15 cellular contexts compared by ENCODE assay signal in genomic region chr5:113038136-113038535, GRCh38.
DNase-seq lines count a peak whose midpoint lies in the region; ATAC-seq and TF ChIP-seq lines count a peak whose summit lies in the region.
"Had no signal": no experiment of that assay in that cellular context is flagged by ENCODE, and none has a peak within 500 bp of the region (broad histone marks: within the 10 kb centered on the region; RNA-seq: fewer than 3 reads in every experiment).

No MANE protein-coding gene starts in this region.

- TF ChIP-seq POLR2A in esophagus squamous epithelium (IDR thresholded peaks at IDR 0.05) = no peak

- peaks cover 9% of the 10 kb centered on the region; the same call in 1 of the 2 replicates for H3K36me3 ChIP-seq in RWPE2 (ENCODE audit: low read depth)
- H3K36me3 ChIP-seq in parathyroid adenoma (ENCODE audit: control insufficient read depth, insufficient read depth, low read length) = no peaks in the 10 kb centered on the region
- H3K36me3 ChIP-seq in esophagus squamous epithelium = peaks cover 0 to 91% (median 0%) of the 10 kb centered on the region in 3 donors
- H3K36me3 ChIP-seq: BLaER1 treated with 17β-estradiol and CSF1 and Interleukin-3, amounts not matched to agents 10 nM and 100 nM had no signal

- DNase-seq in Calu3 (no peak), RWPE2 (ENCODE audit: low spot score) (no peak), glutamatergic neuron (no peak), esophagus squamous epithelium (lab: John Stamatoyannopoulos, UW) (no peak), coronary artery (ENCODE audit: low spot score) (no peak), COR-L47 (lab: John Stamatoyannopoulos, UW) (no peak)
- DNase-seq: ACHN; CD4-positive, CD25-positive, alpha-beta regulatory T cell; DMS53; GF-D8; GOT3; H9 had no signal

- TF ChIP-seq CTCF in Calu3 (IDR thresholded peaks at IDR 0.05; ENCODE audit: unreplicated experiment) = no peak
- no peak for TF ChIP-seq CTCF in RWPE2 (IDR thresholded peaks at IDR 0.05; ENCODE audit: poor library complexity, severe bottlenecking)
- TF ChIP-seq CTCF in glutamatergic neuron (IDR thresholded peaks at IDR 0.05; ENCODE audit: partially characterized antibody, unreplicated experiment) = no peak
- no peak for TF ChIP-seq CTCF in parathyroid adenoma (IDR thresholded peaks at IDR 0.05)
- no peak for TF ChIP-seq CTCF in esophagus squamous epithelium (IDR thresholded peaks at IDR 0.05)
- no peak for TF ChIP-seq CTCF in coronary artery (IDR thresholded peaks at IDR 0.05)

- no peaks in the 10 kb centered on the region for H3K27me3 ChIP-seq in RWPE2 (ENCODE audit: insufficient read depth, poor library complexity, severe bottlenecking)
- no peaks in the 10 kb centered on the region for H3K27me3 ChIP-seq in parathyroid adenoma (ENCODE audit: control insufficient read depth, insufficient read depth, low read length)
- no peaks in the 10 kb centered on the region for H3K27me3 ChIP-seq in esophagus squamous epithelium
- H3K27me3 ChIP-seq: BLaER1 treated with 17β-estradiol and CSF1 and Interleukin-3, amounts not matched to agents 10 nM and 100 nM had no signal

- no peak for ATAC-seq in RWPE2 (ENCODE audit: low read depth)
- ATAC-seq in stimulated activated memory B cell treated with anti-CD40 and anti-IgM and Interleukin-4, amounts not matched to agents 10 μg/mL and 1 μg/mL and 100 μg/mL, for 72 hours = no peak

- H3K9me3 Mint-ChIP-seq in Calu3 (ENCODE audit: low read depth, unreplicated experiment) = no peaks in the 10 kb centered on the region
- H3K9me3 Mint-ChIP-seq in glutamatergic neuron (ENCODE audit: unreplicated experiment) = peaks cover 17% of the 10 kb centered on the region
- H3K9me3 Mint-ChIP-seq in stimulated activated memory B cell treated with anti-CD40 and anti-IgM and Interleukin-4, amounts not matched to agents 10 μg/mL and 1 μg/mL and 100 μg/mL, for 72 hours = no peaks in the 10 kb centered on the region
- H3K9me3 Mint-ChIP-seq: CD4-positive, CD25-positive, alpha-beta regulatory T cell; H9 had no signal

- peaks cover 6% of the 10 kb centered on the region for H3K4me1 ChIP-seq in RWPE2 (ENCODE audit: insufficient read depth, poor library complexity, severe bottlenecking)
- H3K4me1 ChIP-seq in parathyroid adenoma = peaks cover 70% of the 10 kb centered on the region
- H3K4me1 ChIP-seq in esophagus squamous epithelium = peaks cover 0 to under 1% (median 0%) of the 10 kb centered on the region in 3 donors

- BruUV-seq in Calu3 (replicated peaks; lab: Mats Ljungman, UMichigan) = no TSS peak

- H3K4me2 ChIP-seq in parathyroid adenoma (ENCODE audit: low read length) = no peak overlapping the region
- H3K4me2 ChIP-seq: BLaER1 treated with 17β-estradiol and CSF1 and Interleukin-3, amounts not matched to agents 10 nM and 100 nM had no signal

- no peak overlapping the region for H3K9ac ChIP-seq in parathyroid adenoma
- H3K9ac ChIP-seq: BLaER1 treated with 17β-estradiol and CSF1 and Interleukin-3, amounts not matched to agents 10 nM and 100 nM had no signal

- H3K4me1 Mint-ChIP-seq in Calu3 (ENCODE audit: low read depth, unreplicated experiment) = no peaks in the 10 kb centered on the region
- H3K4me1 Mint-ChIP-seq in glutamatergic neuron (ENCODE audit: low read depth, unreplicated experiment) = peaks cover 42% of the 10 kb centered on the region
- H3K4me1 Mint-ChIP-seq in stimulated activated memory B cell treated with anti-CD40 and anti-IgM and Interleukin-4, amounts not matched to agents 10 μg/mL and 1 μg/mL and 100 μg/mL, for 72 hours = no peaks in the 10 kb centered on the region

- H3K4me3 Mint-ChIP-seq in Calu3 (ENCODE audit: low read depth, unreplicated experiment) = no peak overlapping the region
- H3K4me3 Mint-ChIP-seq in glutamatergic neuron (ENCODE audit: unreplicated experiment) = peak overlapping the region; percentile 41
- H3K4me3 Mint-ChIP-seq in stimulated activated memory B cell treated with anti-CD40 and anti-IgM and Interleukin-4, amounts not matched to agents 10 μg/mL and 1 μg/mL and 100 μg/mL, for 72 hours = no peak overlapping the region
- H3K4me3 Mint-ChIP-seq: CD4-positive, CD25-positive, alpha-beta regulatory T cell; H9 had no signal

- H3K79me2 ChIP-seq in parathyroid adenoma = peaks cover 8% of the 10 kb centered on the region

- H3K36me3 Mint-ChIP-seq in Calu3 (ENCODE audit: insufficient read depth, unreplicated experiment) (no peaks in the 10 kb centered on the region), glutamatergic neuron (ENCODE audit: unreplicated experiment) (peaks cover 16% of the 10 kb centered on the region)
- no peaks in the 10 kb centered on the region for H3K36me3 Mint-ChIP-seq in stimulated activated memory B cell treated with anti-CD40 and anti-IgM and Interleukin-4, amounts not matched to agents 10 μg/mL and 1 μg/mL and 100 μg/mL, for 72 hours

- CTCF ChIA-PET in Calu3 (lab: Charles Lee) = interaction anchor here (1.2 kb wide), 1 partner anchor 9 kb away, joined by 4 read pairs; no protein-coding TSS in a partner anchor

- 94 to 100% methylated on average over 1 of the region's 1 CpG for WGBS in esophagus squamous epithelium, 2 donors

- H3K27ac Mint-ChIP-seq in Calu3 (ENCODE audit: unreplicated experiment) (peak overlapping the region; percentile 8), glutamatergic neuron (ENCODE audit: unreplicated experiment) (peak overlapping the region; percentile 77)
- no peak overlapping the region for H3K27ac Mint-ChIP-seq in stimulated activated memory B cell treated with anti-CD40 and anti-IgM and Interleukin-4, amounts not matched to agents 10 μg/mL and 1 μg/mL and 100 μg/mL, for 72 hours
- H3K27ac Mint-ChIP-seq: H9 had no signal

- no peak overlapping the region for H3K4me3 ChIP-seq in RWPE2 (ENCODE audit: severe bottlenecking)
- H3K4me3 ChIP-seq in parathyroid adenoma (ENCODE audit: low read depth, low read length) = no peak overlapping the region
- no peak overlapping the region for H3K4me3 ChIP-seq in esophagus squamous epithelium
- H3K4me3 ChIP-seq in coronary artery = no peak overlapping the region
- H3K4me3 ChIP-seq: BLaER1 treated with 17β-estradiol and CSF1 and Interleukin-3, amounts not matched to agents 10 nM and 100 nM had no signal

- no peak overlapping the region for H2AFZ ChIP-seq in parathyroid adenoma

- H3K9me3 ChIP-seq in RWPE2 (ENCODE audit: severe bottlenecking) = no peaks in the 10 kb centered on the region
- no peaks in the 10 kb centered on the region for H3K9me3 ChIP-seq in parathyroid adenoma (ENCODE audit: control insufficient read depth, low read length)
- H3K9me3 ChIP-seq in esophagus squamous epithelium = no peaks in the 10 kb centered on the region
- H3K9me3 ChIP-seq: BLaER1 treated with 17β-estradiol and CSF1 and Interleukin-3, amounts not matched to agents 10 nM and 100 nM had no signal

- H3K27me3 Mint-ChIP-seq in Calu3 (ENCODE audit: unreplicated experiment) (no peaks in the 10 kb centered on the region), glutamatergic neuron (ENCODE audit: unreplicated experiment) (peaks cover 9% of the 10 kb centered on the region)
- peaks cover 20% of the 10 kb centered on the region for H3K27me3 Mint-ChIP-seq in stimulated activated memory B cell treated with anti-CD40 and anti-IgM and Interleukin-4, amounts not matched to agents 10 μg/mL and 1 μg/mL and 100 μg/mL, for 72 hours
- H3K27me3 Mint-ChIP-seq: CD4-positive, CD25-positive, alpha-beta regulatory T cell had no signal

- intact Hi-C loops in Calu3 (cut with micrococcal nuclease; ENCODE audit: unreplicated experiment) = no loop called here
- intact Hi-C loops in esophagus squamous epithelium (cut with DNase I) = no loop called here

- peak overlapping the region; percentile 48 for H3K27ac ChIP-seq in RWPE2 (ENCODE audit: poor library complexity, severe bottlenecking)
- peak overlapping the region; percentile 95 for H3K27ac ChIP-seq in parathyroid adenoma
- H3K27ac ChIP-seq in esophagus squamous epithelium = no peak overlapping the region
- H3K27ac ChIP-seq in coronary artery = no peak overlapping the region
- H3K27ac ChIP-seq: BLaER1 treated with 17β-estradiol and CSF1 and Interleukin-3, amounts not matched to agents 10 nM and 100 nM had no signal

Comparison
In these comparisons a context has a peak if more than half of its experiments do, and no peak if none do; other contexts are left out.
1. H3K27ac ChIP-seq: peak in RWPE2 (single experiment) and parathyroid adenoma (single experiment); none in esophagus squamous epithelium (0 of 4) and coronary artery (0 of 2).